In the genomic region with DNA sequence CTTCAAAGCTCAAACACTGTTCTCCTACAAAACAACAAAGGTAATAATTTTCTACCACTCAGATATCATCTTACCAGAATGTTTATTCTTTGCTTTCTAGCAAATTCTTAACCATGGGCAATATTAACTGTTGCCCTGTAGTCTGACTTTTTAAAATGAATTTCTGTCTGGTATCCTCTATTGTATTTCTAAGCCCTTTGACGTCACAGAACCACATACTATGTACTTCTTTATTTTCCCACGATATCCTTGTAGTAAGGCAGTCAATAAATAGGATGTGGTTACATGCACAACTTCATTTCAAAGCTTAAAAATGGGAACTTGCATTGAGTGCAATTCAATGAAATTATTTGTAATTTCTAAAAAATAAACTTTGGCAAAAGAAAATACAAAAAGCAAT, we compare ENCODE assay signal across 17 cellular contexts.
DNase-seq lines count a peak whose midpoint lies in the region; ATAC-seq and TF ChIP-seq lines count a peak whose summit lies in the region.
"Had no signal": no experiment of that assay in that cellular context is flagged by ENCODE, and none has a peak within 500 bp of the region (broad histone marks: within the 10 kb centered on the region; RNA-seq: fewer than 3 reads in every experiment).

No MANE protein-coding gene starts in this region.

- H3K4me3 ChIP-seq in HEK293 (ENCODE audit: low read depth, low read length): no peak overlapping the region
- no peak overlapping the region for H3K4me3 ChIP-seq in choroid plexus epithelial cell (ENCODE audit: low read depth, low read length)
- H3K4me3 ChIP-seq: gastroesophageal sphincter, K562, Peyer's patch had no signal

- DNase-seq in NOMO-1 treated with DMSO at 0.1 percent for 48 hours (lab: John Stamatoyannopoulos, UW; ENCODE audit: unreplicated experiment) (peak; percentile 74), choroid plexus epithelial cell (ENCODE audit: low read depth) (peak; percentile 49), NCI-H446 treated with DMSO at 0.1 percent for 48 hours (lab: John Stamatoyannopoulos, UW) (no peak)
- DNase-seq in stimulated activated naive B cell treated with anti-CD40 and anti-IgM and Interleukin-4, amounts not matched to agents 10 μg/mL and 1 μg/mL and 100 μg/mL, for 72 hours: no peak
- DNase-seq: activated CD4-positive, alpha-beta T cell treated with anti-CD3 and anti-CD28 coated beads for 1 hour; activated naive CD4-positive, alpha-beta T cell treated with anti-CD3 and anti-CD28 coated beads, Interleukin-2, amount 50 U/mL, for 16 hours; EL; mammary epithelial cell; NCI-H187; NCI-H510A; Peyer's patch had no signal

- H3K36me3 Mint-ChIP-seq in stimulated activated naive B cell treated with anti-CD40 and anti-IgM and Interleukin-4, amounts not matched to agents 10 μg/mL and 1 μg/mL and 100 μg/mL, for 72 hours: peaks cover 29 to 42% of the 10 kb centered on the region in 2 donors

- H3K27me3 Mint-ChIP-seq in stimulated activated naive B cell treated with anti-CD40 and anti-IgM and Interleukin-4, amounts not matched to agents 10 μg/mL and 1 μg/mL and 100 μg/mL, for 72 hours: no peaks in the 10 kb centered on the region

- H3K27ac ChIP-seq in HEK293 (ENCODE audit: extremely low read depth, low read depth, low read length): no peak overlapping the region
- H3K27ac ChIP-seq: C4-2B, gastroesophageal sphincter had no signal

- no peaks in the 10 kb centered on the region for H3K9me3 Mint-ChIP-seq in stimulated activated naive B cell treated with anti-CD40 and anti-IgM and Interleukin-4, amounts not matched to agents 10 μg/mL and 1 μg/mL and 100 μg/mL, for 72 hours

- peak; percentile 69 to 70 for ATAC-seq in stimulated activated naive B cell treated with anti-CD40 and anti-IgM and Interleukin-4, amounts not matched to agents 10 μg/mL and 1 μg/mL and 100 μg/mL, for 72 hours (replicated peaks)
- ATAC-seq in HG03469 (IDR thresholded peaks at IDR 0.05; ENCODE audit: unreplicated experiment): no peak
- ATAC-seq in HG02884 (IDR thresholded peaks at IDR 0.05; ENCODE audit: unreplicated experiment): no peak
- ATAC-seq: gastroesophageal sphincter, K562 had no signal

- CTCF ChIA-PET in HEK293 (lab: Yijun Ruan, JAX): interaction anchor here (0.6 to 1.5 kb wide), 5 partner anchors 53 to 709 kb away, joined by 3 to 5 read pairs (median 4); no protein-coding TSS in a partner anchor

- no peak overlapping the region for H3K4me3 Mint-ChIP-seq in stimulated activated naive B cell treated with anti-CD40 and anti-IgM and Interleukin-4, amounts not matched to agents 10 μg/mL and 1 μg/mL and 100 μg/mL, for 72 hours

- no peak for TF ChIP-seq CTCF in HEK293 (tag by site-specific recombination; IDR thresholded peaks at IDR 0.05)
- no peak for TF ChIP-seq CTCF in choroid plexus epithelial cell (conservative IDR thresholded peaks at IDR 0.05; ENCODE audit: low read depth, low read length)

- H3K27ac Mint-ChIP-seq in stimulated activated naive B cell treated with anti-CD40 and anti-IgM and Interleukin-4, amounts not matched to agents 10 μg/mL and 1 μg/mL and 100 μg/mL, for 72 hours: peak overlapping the region; percentile 60

- peaks cover 4 to 15% of the 10 kb centered on the region in 2 experiments; a peak in 2 of 3 replicates for H3K36me3 ChIP-seq in HEK293 (ENCODE audit: control insufficient read depth in 2 of 2, insufficient read depth in 1 of 2, low read length in 2 of 2)
- H3K36me3 ChIP-seq: Peyer's patch had no signal

- H3K9me3 ChIP-seq in HEK293 (ENCODE audit: control insufficient read depth, insufficient read depth, low read depth, low read length): no peaks in the 10 kb centered on the region
- H3K9me3 ChIP-seq: gastroesophageal sphincter, Peyer's patch had no signal

- H3K4me1 Mint-ChIP-seq in stimulated activated naive B cell treated with anti-CD40 and anti-IgM and Interleukin-4, amounts not matched to agents 10 μg/mL and 1 μg/mL and 100 μg/mL, for 72 hours: peaks cover 7 to 20% of the 10 kb centered on the region in 2 donors

- H3K4me1 ChIP-seq in HEK293 (ENCODE audit: control insufficient read depth, insufficient read depth, low read length): no peaks in the 10 kb centered on the region

- POLR2A ChIA-PET in HEK293 (lab: Yijun Ruan, JAX): no interaction called here

TF ChIP-seq in HEK293, 187 proteins besides CTCF, POLR2A, EP300 and RAD21:
- no peak for TF ChIP-seq ZSCAN30 (tag by site-specific recombination; IDR thresholded peaks at IDR 0.05)
- TF ChIP-seq ZNF138 (tag by site-specific recombination; IDR thresholded peaks at IDR 0.05; ENCODE audit: borderline replicate concordance): no peak
- TF ChIP-seq, protein P1, sequence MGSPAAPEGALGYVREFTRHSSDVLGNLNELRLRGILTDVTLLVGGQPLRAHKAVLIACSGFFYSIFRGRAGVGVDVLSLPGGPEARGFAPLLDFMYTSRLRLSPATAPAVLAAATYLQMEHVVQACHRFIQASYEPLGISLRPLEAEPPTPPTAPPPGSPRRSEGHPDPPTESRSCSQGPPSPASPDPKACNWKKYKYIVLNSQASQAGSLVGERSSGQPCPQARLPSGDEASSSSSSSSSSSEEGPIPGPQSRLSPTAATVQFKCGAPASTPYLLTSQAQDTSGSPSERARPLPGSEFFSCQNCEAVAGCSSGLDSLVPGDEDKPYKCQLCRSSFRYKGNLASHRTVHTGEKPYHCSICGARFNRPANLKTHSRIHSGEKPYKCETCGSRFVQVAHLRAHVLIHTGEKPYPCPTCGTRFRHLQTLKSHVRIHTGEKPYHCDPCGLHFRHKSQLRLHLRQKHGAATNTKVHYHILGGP (tag by site-specific recombination; IDR thresholded peaks at IDR 0.05): peak; percentile 61

Comparison
In these comparisons a context has a peak if more than half of its experiments do, and no peak if none do; other contexts are left out.
1. DNase-seq: peak in NOMO-1 treated with DMSO at 0.1 percent for 48 hours (single experiment) and choroid plexus epithelial cell (single experiment); none in stimulated activated naive B cell treated with anti-CD40 and anti-IgM and Interleukin-4, amounts not matched to agents 10 μg/mL and 1 μg/mL and 100 μg/mL, for 72 hours (single experiment) and NCI-H446 treated with DMSO at 0.1 percent for 48 hours (single experiment).
2. ATAC-seq: peak in stimulated activated naive B cell treated with anti-CD40 and anti-IgM and Interleukin-4, amounts not matched to agents 10 μg/mL and 1 μg/mL and 100 μg/mL, for 72 hours (2 of 2); none in HG03469 (single experiment) and HG02884 (single experiment).